30 cellular contexts compared by ENCODE assay signal in the genomic region with DNA sequence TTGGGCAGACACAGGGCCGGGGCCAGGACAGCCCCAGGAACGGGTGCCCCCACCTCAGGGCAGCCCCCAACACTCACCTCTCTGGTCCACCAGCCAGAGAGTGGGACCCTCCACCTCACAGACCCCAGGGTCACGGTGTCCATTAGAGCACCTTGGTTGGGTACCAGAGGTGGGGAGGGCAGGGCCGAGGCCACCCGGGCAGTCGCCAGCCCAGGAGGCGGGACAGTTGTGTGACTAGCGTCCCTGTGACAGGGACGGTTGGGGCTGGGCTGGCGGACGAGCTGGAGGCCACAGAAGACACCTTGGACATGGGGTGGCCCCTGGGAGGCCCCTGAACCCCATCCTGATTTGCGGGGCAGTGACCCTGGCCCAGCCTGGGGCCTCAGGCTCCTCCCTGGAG. TPM values are rescaled to one million over a fixed set of nuclear protein-coding genes. Genes with fewer than 3 reads are reported as not detected.
"Had no signal": no experiment of that assay in that cellular context is flagged by ENCODE, and none has a peak within 500 bp of the region (broad histone marks: within the 10 kb centered on the region; RNA-seq: fewer than 3 reads in every experiment).

No MANE protein-coding gene starts in this region.

- H3K9me3 ChIP-seq: esophagus squamous epithelium, gastrocnemius medialis, heart right ventricle, left lung, lower lobe of right lung, mucosa of descending colon had no signal

- H3K27ac ChIP-seq: coronary artery, epithelial cell of prostate, esophagus squamous epithelium, gastrocnemius medialis, heart right ventricle, left lung, lower lobe of right lung had no signal

- DNase-seq: effector CD8-positive, alpha-beta T cell; effector memory CD8-positive, alpha-beta T cell; endodermal cell; erythroblast; esophagus squamous epithelium; foreskin fibroblast; foreskin melanocyte; gastrocnemius medialis; head of caudate nucleus; heart right ventricle; hippocampal formation; left cardiac atrium; left lung; left ventricle myocardium superior; lower lobe of right lung; mesenchymal stem cell; mucosa of descending colon; naive B cell had no signal

- H3K36me3 ChIP-seq: esophagus squamous epithelium, gastrocnemius medialis, heart right ventricle, left lung, lower lobe of right lung had no signal

- H3K4me3 ChIP-seq: coronary artery, esophagus squamous epithelium, gastrocnemius medialis, heart right ventricle, left lung, lower lobe of right lung, mucosa of descending colon had no signal

- ATAC-seq: effector memory CD8-positive, alpha-beta T cell; esophagus mucosa; gastrocnemius medialis; heart right ventricle; left cardiac atrium; left lung; left ventricle myocardium superior; lower lobe of right lung; mucosa of descending colon had no signal

RNA-seq across cellular contexts. Expression of gene C1QTNF8, which starts 11.7 kb away (rescaled TPM):
- total RNA-seq: dermis microvascular lymphatic vessel endothelial cell, esophagus mucosa, esophagus squamous epithelium, gastrocnemius medialis, glomerular endothelial cell, kidney epithelial cell, left cardiac atrium, left lung, left ventricle myocardium superior, lower leg skin, lower lobe of right lung, lung microvascular endothelial cell, mesenteric fat pad, mesothelial cell of epicardium, mucosa of descending colon, myocyte had no signal
- polyA plus RNA-seq: heart right ventricle, keratinocyte had no signal

RNA-seq across cellular contexts. Expression of gene SSTR5, which starts 35.2 kb away (rescaled TPM):
- total RNA-seq: esophagus mucosa, esophagus squamous epithelium, glomerular endothelial cell, kidney epithelial cell, left lung, lower lobe of right lung, mesenteric fat pad, mesothelial cell of epicardium, mucosa of descending colon had no signal
- polyA plus RNA-seq: keratinocyte had no signal

RNA-seq across cellular contexts. Expression of gene CACNA1H, which starts 45.2 kb away (rescaled TPM):
- polyA plus RNA-seq: keratinocyte had no signal
